8 cellular contexts compared by ENCODE assay signal in the genomic region with DNA sequence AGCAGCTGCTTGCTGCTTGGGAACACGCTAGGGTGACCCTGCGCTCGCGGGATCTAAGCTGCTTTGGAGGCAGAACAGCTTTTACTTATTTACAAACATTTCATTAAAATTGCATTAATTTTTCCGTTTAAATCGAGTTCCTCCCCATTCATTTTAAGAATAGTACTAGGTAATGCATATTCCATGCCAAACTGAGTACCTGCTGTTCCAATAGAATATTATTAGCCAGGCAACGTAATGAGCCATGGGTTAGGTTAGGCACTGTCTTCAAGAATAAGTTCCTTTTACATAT. TPM values are rescaled to one million over a fixed set of nuclear protein-coding genes. Genes with fewer than 3 reads are reported as not detected.
DNase-seq lines count a peak whose midpoint lies in the region; ATAC-seq and TF ChIP-seq lines count a peak whose summit lies in the region.

No MANE protein-coding gene starts in this region.

- POLR2A ChIA-PET in activated B cell treated with CpG ODN at 0.5 μM for 24 hours (lab: Charles Lee), result interaction anchor here (0.6 to 4.3 kb wide), 9 partner anchors 11 to 257 kb away, joined by 3 to 154 read pairs (median 13); partner anchors contain the start of genes HHEX and KIF11

- intact Hi-C loops in activated B cell treated with CpG ODN at 0.5 μM for 24 hours (cut with micrococcal nuclease), result loop anchor here (1.0 to 10.0 kb wide), 6 partner anchors 10 to 1434 kb away; partner anchors contain the start of genes FRA10AC1, HECTD2, IDE and TNKS2

- DNase-seq in activated naive CD4-positive, alpha-beta T cell treated with anti-CD3 and anti-CD28 coated beads, Interleukin-2, amount 10 ng/mL, durations not matched to agents 7 days and 5 days, result no peak
- no peak for DNase-seq in activated naive CD4-positive, alpha-beta T cell (lab: John Stamatoyannopoulos, UW)
- DNase-seq in activated B cell treated with CpG ODN at 0.5 μM for 24 hours, result no peak
- DNase-seq in immature natural killer cell, result no peak
- DNase-seq in superior temporal gyrus (ENCODE audit: extremely low spot score), result peak; percentile 49
- DNase-seq in OCI-M2 (lab: John Stamatoyannopoulos, UW; ENCODE audit: unreplicated experiment), result no peak

- ATAC-seq in activated B cell treated with CpG ODN at 0.5 μM for 24 hours (ENCODE audit: low read depth) (no peak), HG02642 (IDR thresholded peaks at IDR 0.05; ENCODE audit: poor library complexity, unreplicated experiment) (no peak), HG03045 (IDR thresholded peaks at IDR 0.05; ENCODE audit: unreplicated experiment) (no peak)

- peak overlapping the region; percentile 85 for H3K4me3 Mint-ChIP-seq in activated naive CD4-positive, alpha-beta T cell treated with anti-CD3 and anti-CD28 coated beads, Interleukin-2, amount 10 ng/mL, durations not matched to agents 7 days and 5 days
- H3K4me3 Mint-ChIP-seq in activated B cell treated with CpG ODN at 0.5 μM for 24 hours, result peak overlapping the region; percentile 84
- H3K4me3 Mint-ChIP-seq in immature natural killer cell, result peak overlapping the region; percentile 84 to 94 (median 84)

- peaks cover 3% of the 10 kb centered on the region for H3K36me3 Mint-ChIP-seq in activated naive CD4-positive, alpha-beta T cell treated with anti-CD3 and anti-CD28 coated beads, Interleukin-2, amount 10 ng/mL, durations not matched to agents 7 days and 5 days
- H3K36me3 Mint-ChIP-seq in activated B cell treated with CpG ODN at 0.5 μM for 24 hours (ENCODE audit: low read depth) (no peaks in the 10 kb centered on the region), immature natural killer cell (no peaks in the 10 kb centered on the region)

- H3K27me3 Mint-ChIP-seq in activated naive CD4-positive, alpha-beta T cell treated with anti-CD3 and anti-CD28 coated beads, Interleukin-2, amount 10 ng/mL, durations not matched to agents 7 days and 5 days, result peaks cover 5% of the 10 kb centered on the region
- H3K27me3 Mint-ChIP-seq in activated B cell treated with CpG ODN at 0.5 μM for 24 hours (no peaks in the 10 kb centered on the region), immature natural killer cell (ENCODE audit: low read depth in 3 of 3) (peaks cover 0 to 6% (median 2%) of the 10 kb centered on the region in 3 donors)

- peaks cover 38% of the 10 kb centered on the region for H3K4me1 Mint-ChIP-seq in activated naive CD4-positive, alpha-beta T cell treated with anti-CD3 and anti-CD28 coated beads, Interleukin-2, amount 10 ng/mL, durations not matched to agents 7 days and 5 days
- H3K4me1 Mint-ChIP-seq in activated B cell treated with CpG ODN at 0.5 μM for 24 hours, result peaks cover 38% of the 10 kb centered on the region
- peaks cover 16 to 27% of the 10 kb centered on the region in 2 donors for H3K4me1 Mint-ChIP-seq in immature natural killer cell

- no peak for TF ChIP-seq CTCF in activated B cell treated with CpG ODN at 0.5 μM for 24 hours (IDR thresholded peaks at IDR 0.05)

- peak overlapping the region; percentile 83 for H3K27ac Mint-ChIP-seq in activated naive CD4-positive, alpha-beta T cell treated with anti-CD3 and anti-CD28 coated beads, Interleukin-2, amount 10 ng/mL, durations not matched to agents 7 days and 5 days
- H3K27ac Mint-ChIP-seq in activated B cell treated with CpG ODN at 0.5 μM for 24 hours (peak overlapping the region; percentile 77), immature natural killer cell (peak overlapping the region; percentile 82 to 92 (median 86))

- CTCF ChIA-PET in activated naive CD4-positive, alpha-beta T cell treated with anti-CD3 and anti-CD28 coated beads, Interleukin-2, amount 10 ng/mL, durations not matched to agents 7 days and 5 days (lab: Charles Lee), result interaction anchor here (5.7 kb wide), 1 partner anchor 13 kb away, joined by 41 read pairs; no protein-coding TSS in a partner anchor
- CTCF ChIA-PET in activated B cell treated with CpG ODN at 0.5 μM for 24 hours (lab: Charles Lee), result interaction anchor here (1.4 to 2.7 kb wide), 9 partner anchors 11 to 258 kb away, joined by 3 to 16 read pairs (median 6); partner anchors contain the start of gene HHEX

- no peaks in the 10 kb centered on the region for H3K9me3 Mint-ChIP-seq in activated naive CD4-positive, alpha-beta T cell treated with anti-CD3 and anti-CD28 coated beads, Interleukin-2, amount 10 ng/mL, durations not matched to agents 7 days and 5 days
- no peaks in the 10 kb centered on the region for H3K9me3 Mint-ChIP-seq in activated B cell treated with CpG ODN at 0.5 μM for 24 hours
- no peaks in the 10 kb centered on the region for H3K9me3 Mint-ChIP-seq in immature natural killer cell

RNA-seq across cellular contexts. Expression of gene EXOC6, which starts 0.9 kb away (rescaled TPM):
- 15.3 and 17.3 TPM in 2 replicates for total RNA-seq in activated B cell treated with CpG ODN at 0.5 μM for 24 hours
- polyA plus RNA-seq in immature natural killer cell, result 10 to 100 TPM in 1 of 3 donors, 1 to 10 TPM in 2; 6.4 to 13.1 (median 8.7) TPM
